In genomic region chr14:68522510-68523325, GRCh38 we compare ENCODE assay signal across 12 cellular contexts.
A peak's percentile ranks its signal among the peaks of the same experiment; 100 is the strongest.
DNase-seq lines count a peak whose midpoint lies in the region; ATAC-seq, FAIRE-seq and TF ChIP-seq lines count a peak whose summit lies in the region.
"Had no signal": no experiment of that assay in that cellular context is flagged by ENCODE, and none has a peak within 500 bp of the region (broad histone marks: within the 10 kb centered on the region; RNA-seq: fewer than 3 reads in every experiment).

No MANE protein-coding gene starts in this region.

- no peak overlapping the region for H2BK20ac ChIP-seq in IMR-90 (ENCODE audit: low read depth, low read length)

- no peaks in the 10 kb centered on the region for H3K36me3 ChIP-seq in IMR-90 (ENCODE audit: control insufficient read depth, insufficient read depth, low read length)
- no peaks in the 10 kb centered on the region for H3K36me3 ChIP-seq in liver (ENCODE audit: control insufficient read depth in 4 of 4, insufficient read depth in 3 of 4, low read depth in 1 of 4, low read length in 3 of 4)

- H3K4me1 Mint-ChIP-seq in stimulated activated naive B cell treated with anti-CD40 and anti-IgM and Interleukin-4, amounts not matched to agents 10 μg/mL and 1 μg/mL and 100 μg/mL, for 72 hours = peaks cover 32 to 72% of the 10 kb centered on the region in 2 donors

- H3K9me1 ChIP-seq in IMR-90 (ENCODE audit: insufficient read depth, low read length) = peaks cover 3% of the 10 kb centered on the region; the same call in 1 of the 2 replicates

- H4K91ac ChIP-seq in IMR-90 (ENCODE audit: insufficient read depth, low read depth, low read length) = no peak overlapping the region

- in situ Hi-C loops in IMR-90 (cut with MboI; ENCODE audit: low sequenced_read_pairs) (no loop called here), KBM-7 (cut with MboI; ENCODE audit: low pct_unique_long_range_greater_than_20kb, low sequenced_read_pairs) (no loop called here)

- peaks cover 3 to 4% of the 10 kb centered on the region in 2 donors for H3K9me3 Mint-ChIP-seq in stimulated activated naive B cell treated with anti-CD40 and anti-IgM and Interleukin-4, amounts not matched to agents 10 μg/mL and 1 μg/mL and 100 μg/mL, for 72 hours
- H3K9me3 Mint-ChIP-seq: activated T-cell treated with anti-CD3 and anti-CD28 coated beads, Interleukin-2, amount 50 U/mL, for 24 hours had no signal

- H4K20me1 ChIP-seq in IMR-90 (ENCODE audit: insufficient read depth, low read length) = no peaks in the 10 kb centered on the region

- ATAC-seq in IMR-90 (ENCODE audit: low read depth) = peak; percentile 46
- no peak for ATAC-seq in stimulated activated naive B cell treated with anti-CD40 and anti-IgM and Interleukin-4, amounts not matched to agents 10 μg/mL and 1 μg/mL and 100 μg/mL, for 72 hours (replicated peaks)
- no peak for ATAC-seq in HG03469 (IDR thresholded peaks at IDR 0.05; ENCODE audit: unreplicated experiment)

- H2AK9ac ChIP-seq in IMR-90 (replicated peaks; ENCODE audit: low read depth, low read length, poor library complexity) = no peak overlapping the region

- no peak overlapping the region for H3K4me2 ChIP-seq in IMR-90 (ENCODE audit: low read depth, low read length)

- no peak overlapping the region for H4K5ac ChIP-seq in IMR-90 (ENCODE audit: low read depth, low read length)

- H3K27ac Mint-ChIP-seq in stimulated activated naive B cell treated with anti-CD40 and anti-IgM and Interleukin-4, amounts not matched to agents 10 μg/mL and 1 μg/mL and 100 μg/mL, for 72 hours = peak overlapping the region; percentile 16
- H3K27ac Mint-ChIP-seq: activated T-cell treated with anti-CD3 and anti-CD28 coated beads, Interleukin-2, amount 50 U/mL, for 24 hours had no signal

- H3K9ac ChIP-seq in IMR-90 (ENCODE audit: low read depth, low read length) (no peak overlapping the region), liver (ENCODE audit: low read depth in 1 of 2, low read length in 2 of 2) (peak overlapping the region in 1 of 2 donors; percentile 9)

- peak overlapping the region; percentile 29; the same call in 1 of the 2 replicates for H3K23ac ChIP-seq in IMR-90 (ENCODE audit: low read depth, low read length)

- H3K14ac ChIP-seq in IMR-90 (replicated peaks; ENCODE audit: low read depth, low read length) = peak overlapping the region; percentile 31

- FAIRE-seq in GM12891 (lab: Jason Lieb, UNC) = no peak

- POLR2A ChIA-PET in IMR-90 (lab: Charles Lee; ENCODE audit: unreplicated experiment) (no interaction called here), GM10248 (lab: Yijun Ruan, JAX) (no interaction called here)

- no peak overlapping the region for H3K4me3 Mint-ChIP-seq in stimulated activated naive B cell treated with anti-CD40 and anti-IgM and Interleukin-4, amounts not matched to agents 10 μg/mL and 1 μg/mL and 100 μg/mL, for 72 hours
- H3K4me3 Mint-ChIP-seq: activated T-cell treated with anti-CD3 and anti-CD28 coated beads, Interleukin-2, amount 50 U/mL, for 24 hours had no signal

- peaks cover 12% of the 10 kb centered on the region for H3K4me1 ChIP-seq in IMR-90 (ENCODE audit: control insufficient read depth, insufficient read depth, low read length)
- H3K4me1 ChIP-seq in liver (ENCODE audit: control insufficient read depth in 4 of 4, insufficient read depth in 4 of 4, low read length in 3 of 4) = peaks cover 23 to 62% (median 45%) of the 10 kb centered on the region in 4 donors

- peaks cover 0 to 5% of the 10 kb centered on the region in 2 donors for H3K36me3 Mint-ChIP-seq in stimulated activated naive B cell treated with anti-CD40 and anti-IgM and Interleukin-4, amounts not matched to agents 10 μg/mL and 1 μg/mL and 100 μg/mL, for 72 hours

- no peak overlapping the region for H2BK5ac ChIP-seq in IMR-90 (ENCODE audit: low read depth, low read length, poor library complexity, severe bottlenecking)

- TF ChIP-seq CTCF in IMR-90 (conservative IDR thresholded peaks at IDR 0.05; ENCODE audit: low read depth, low read length) = no peak
- no peak for TF ChIP-seq CTCF in liver (IDR thresholded peaks at IDR 0.05; ENCODE audit: low read depth, low read length, missing input control)
- no peak for TF ChIP-seq CTCF in GM10248 (IDR thresholded peaks at IDR 0.05; ENCODE audit: control extremely low read depth, extremely low read depth, low read depth, missing control alignments)

- H3K18ac ChIP-seq in IMR-90 (ENCODE audit: low read depth, low read length) = no peak overlapping the region

- H3K27ac ChIP-seq in IMR-90 (ENCODE audit: insufficient read depth, low read length) (no peak overlapping the region), caudate nucleus (ENCODE audit: low read depth, low read length) (peak overlapping the region; percentile 8), liver (ENCODE audit: low read depth in 1 of 2, low read length in 2 of 2) (peak overlapping the region; percentile 66 to 76)

- intact Hi-C loops in IMR-90 (cut with micrococcal nuclease) = no loop called here

- H3K4me3 ChIP-seq in IMR-90 (ENCODE audit: insufficient read depth, low read depth, low read length) (no peak overlapping the region), liver (ENCODE audit: low read depth in 1 of 3, low read length in 3 of 3) (no peak overlapping the region)

- DNase-seq in IMR-90 (no peak), caudate nucleus (lab: John Stamatoyannopoulos, UW) (no peak), GM10248 (ENCODE audit: extremely low spot score) (no peak), GM12891 (ENCODE audit: insufficient read length, low spot score) (no peak), KBM-7 (no peak)
- DNase-seq in stimulated activated naive B cell treated with anti-CD40 and anti-IgM and Interleukin-4, amounts not matched to agents 10 μg/mL and 1 μg/mL and 100 μg/mL, for 72 hours = no peak
- DNase-seq: activated T-cell treated with anti-CD3 and anti-CD28 coated beads, Interleukin-2, amount 50 U/mL, for 24 hours; EL; MM.1S; SW 1271 had no signal

- H2AK5ac ChIP-seq in IMR-90 (ENCODE audit: low read depth, low read length) = peak overlapping the region; percentile 25; the same call in 1 of the 2 replicates

- BruUV-seq in IMR-90 (replicated peaks; lab: Mats Ljungman, UMichigan) = no TSS peak

- no peak overlapping the region for H3K56ac ChIP-seq in IMR-90 (ENCODE audit: extremely low read depth, insufficient read depth, low read length)

- H2BK120ac ChIP-seq in IMR-90 (ENCODE audit: low read depth, low read length) = peak overlapping the region; percentile 47; the same call in 1 of the 2 replicates

- H3K79me1 ChIP-seq in IMR-90 (ENCODE audit: low read depth in 1 of 2, low read length in 2 of 2) = no peaks in the 10 kb centered on the region

- H3K27me3 ChIP-seq in IMR-90 (ENCODE audit: control insufficient read depth, insufficient read depth, low read length) (no peaks in the 10 kb centered on the region), liver (ENCODE audit: control insufficient read depth in 4 of 4, insufficient read depth in 4 of 4, low read length in 3 of 4) (no peaks in the 10 kb centered on the region)

- no peak for TF ChIP-seq POLR2A in IMR-90 (IDR thresholded peaks at IDR 0.05; ENCODE audit: low read depth, low read length)
- no peak for TF ChIP-seq POLR2A in GM12891 (IDR thresholded peaks at IDR 0.05; ENCODE audit: low read depth, low read length)

- H3K9me3 ChIP-seq in IMR-90 (ENCODE audit: control insufficient read depth, insufficient read depth, low read length) (no peaks in the 10 kb centered on the region), liver (ENCODE audit: control insufficient read depth in 4 of 4, low read length in 3 of 4) (no peaks in the 10 kb centered on the region)

- H2AFZ ChIP-seq in IMR-90 (replicated peaks; ENCODE audit: low read length, poor library complexity) = peak overlapping the region; percentile 1

- whole genome bisulfite sequencing in IMR-90 (ENCODE audit: extremely low coverage in 2 of 2, insufficient read length in 1 of 2), 2 experiments = 80% methylated on average over 1 of the region's 5 CpGs; no CpG with 5 or more reads in 1 of the 2 experiments
- 73% methylated on average over 5 of the region's 5 CpGs for WGBS in liver

- no peaks in the 10 kb centered on the region for H3K27me3 Mint-ChIP-seq in stimulated activated naive B cell treated with anti-CD40 and anti-IgM and Interleukin-4, amounts not matched to agents 10 μg/mL and 1 μg/mL and 100 μg/mL, for 72 hours
- H3K27me3 Mint-ChIP-seq: activated T-cell treated with anti-CD3 and anti-CD28 coated beads, Interleukin-2, amount 50 U/mL, for 24 hours had no signal

- H4K8ac ChIP-seq in IMR-90 (ENCODE audit: low read depth in 2 of 2, low read length in 2 of 2) = peak overlapping the region in 1 of 2 experiments; percentile 40; a peak in 1 of 4 replicates

- dilution Hi-C loops in IMR-90 (cut with HindIII; ENCODE audit: low sequenced_read_pairs, unreplicated experiment) = no loop called here

- H2BK15ac ChIP-seq in IMR-90 (ENCODE audit: low read depth, low read length) = peak overlapping the region; percentile 39; the same call in 1 of the 3 replicates

- no peak overlapping the region for H3K4ac ChIP-seq in IMR-90 (ENCODE audit: low read depth, low read length)

- TF ChIP-seq RAD21 in IMR-90 (IDR thresholded peaks at IDR 0.05; ENCODE audit: low read length) = no peak
- peak in 1 of 2 donors; percentile 13 for TF ChIP-seq RAD21 in liver (IDR thresholded peaks at IDR 0.05)

- CTCF ChIA-PET in IMR-90 (lab: Yijun Ruan, JAX) = no interaction called here
- CTCF ChIA-PET in GM10248 (lab: Yijun Ruan, JAX) = interaction anchor here (1.0 to 1.6 kb wide), 3 partner anchors 12 to 42 kb away, joined by 4 to 5 read pairs (median 4); no protein-coding TSS in a partner anchor

TF ChIP-seq in IMR-90, 13 proteins besides CTCF, POLR2A, EP300 and RAD21 (continues in another document):
- no peak for TF ChIP-seq RFX5 (IDR thresholded peaks at IDR 0.05; ENCODE audit: low read depth, low read length)
- no peak for TF ChIP-seq CEBPB (IDR thresholded peaks at IDR 0.05; ENCODE audit: low read depth, low read length)
- TF ChIP-seq BHLHE40 (IDR thresholded peaks at IDR 0.05; ENCODE audit: low read depth, low read length) = no peak

TF ChIP-seq in liver, 16 proteins besides CTCF, POLR2A, EP300 and RAD21:
- TF ChIP-seq FOXA2 (IDR thresholded peaks at IDR 0.05) (no peak), YY1 (IDR thresholded peaks at IDR 0.05) (peak; percentile 48), NR2F2 (IDR thresholded peaks at IDR 0.05) (peak; percentile 62), HNF4A (conservative IDR thresholded peaks at IDR 0.05) (peak; percentile 7 to 11)

TF ChIP-seq in GM12891, 5 proteins besides CTCF, POLR2A, EP300 and RAD21:
- TF ChIP-seq POLR2AphosphoS5 (IDR thresholded peaks at IDR 0.05; ENCODE audit: low read depth, low read length) (no peak), TAF1 (IDR thresholded peaks at IDR 0.05; ENCODE audit: low read depth, low read length) (no peak), PAX5 (IDR thresholded peaks at IDR 0.05; ENCODE audit: insufficient read depth, low read length, severe bottlenecking) (no peak), SPI1 (IDR thresholded peaks at IDR 0.05; ENCODE audit: low read depth, low read length) (no peak), POU2F2 (IDR thresholded peaks at IDR 0.05; ENCODE audit: low read depth, low read length) (no peak)
